Comparison of ENCODE assay signal across 24 cellular contexts in genomic region chr6:49504666-49505065, GRCh38. TPM values are rescaled to one million over a fixed set of nuclear protein-coding genes. Genes with fewer than 3 reads are reported as not detected.
A peak's percentile ranks its signal among the peaks of the same experiment; 100 is the strongest.
DNase-seq lines count a peak whose midpoint lies in the region; ATAC-seq and TF ChIP-seq lines count a peak whose summit lies in the region.
"Had no signal": no experiment of that assay in that cellular context is flagged by ENCODE, and none has a peak within 500 bp of the region (broad histone marks: within the 10 kb centered on the region; RNA-seq: fewer than 3 reads in every experiment).

No MANE protein-coding gene starts in this region.

- POLR2A ChIA-PET in MCF 10A (lab: Yijun Ruan, JAX) = no interaction called here
- POLR2A ChIA-PET in PC-9 (lab: Charles Lee; ENCODE audit: unreplicated experiment) = no interaction called here

- no peaks in the 10 kb centered on the region for H3K4me1 ChIP-seq in mammary epithelial cell (ENCODE audit: insufficient read depth, low read length)
- H3K4me1 ChIP-seq in PC-9 (replicated peaks; ENCODE audit: insufficient read depth) = no peaks in the 10 kb centered on the region
- peaks cover 9% of the 10 kb centered on the region for H3K4me1 ChIP-seq in foreskin keratinocyte
- H3K4me1 ChIP-seq: BE2C, BLaER1 had no signal

- H3K4me3 ChIP-seq in mammary epithelial cell (replicated peaks in 1 of 3; ENCODE audit: insufficient read depth in 1 of 3, low read depth in 2 of 3, low read length in 3 of 3) (no peak overlapping the region), PC-9 (no peak overlapping the region)
- H3K4me3 ChIP-seq: BLaER1 had no signal

- H3K79me2 ChIP-seq in mammary epithelial cell (ENCODE audit: insufficient read depth, low read length) (no peaks in the 10 kb centered on the region), PC-9 (ENCODE audit: low read depth) (no peaks in the 10 kb centered on the region)

- no peaks in the 10 kb centered on the region for H3K9me2 ChIP-seq in PC-9 (ENCODE audit: insufficient read depth)

- H3K27ac Mint-ChIP-seq in MCF 10A (ENCODE audit: low read depth, unreplicated experiment) = no peak overlapping the region
- peak overlapping the region; percentile 48 for H3K27ac Mint-ChIP-seq in progenitor cell of endocrine pancreas
- H3K27ac Mint-ChIP-seq: CD14-positive monocyte; CD4-positive, alpha-beta memory T cell; CD4-positive, CD25-positive, alpha-beta regulatory T cell; CD8-positive, alpha-beta memory T cell had no signal

- H3K9me3 ChIP-seq in mammary epithelial cell (replicated peaks; ENCODE audit: insufficient read depth, low read length) (no peaks in the 10 kb centered on the region), PC-9 (ENCODE audit: insufficient read depth, low read depth) (no peaks in the 10 kb centered on the region; the same call in 1 of the 2 replicates)
- H3K9me3 ChIP-seq: BE2C, BLaER1 had no signal

- H2AFZ ChIP-seq in mammary epithelial cell (ENCODE audit: low read depth, low read length) (no peak overlapping the region), PC-9 (peak overlapping the region; percentile 44; the same call in 1 of the 2 replicates)

- 13% methylated on average over 5 of the region's 5 CpGs for WGBS in mammary epithelial cell (ENCODE audit: low coverage, missing lambda C conversion rate)

- CTCF ChIA-PET in mammary epithelial cell (lab: Charles Lee; ENCODE audit: low non-redundant PET) = no interaction called here
- CTCF ChIA-PET in MCF 10A (lab: Yijun Ruan, JAX) = no interaction called here
- CTCF ChIA-PET in PC-9 (lab: Charles Lee) = no interaction called here

- dilution Hi-C loops in mammary epithelial cell (cut with HindIII; ENCODE audit: low sequenced_read_pairs) = no loop called here

- H3K36me3 Mint-ChIP-seq in MCF 10A (ENCODE audit: insufficient read depth, unreplicated experiment) (no peaks in the 10 kb centered on the region), progenitor cell of endocrine pancreas (ENCODE audit: insufficient read depth) (peaks cover 16% of the 10 kb centered on the region)
- H3K36me3 Mint-ChIP-seq: CD14-positive monocyte; CD4-positive, alpha-beta memory T cell; CD4-positive, CD25-positive, alpha-beta regulatory T cell; CD8-positive, alpha-beta memory T cell had no signal

- no peak overlapping the region for H3K9ac ChIP-seq in mammary epithelial cell (ENCODE audit: insufficient read depth, low read length)
- H3K9ac ChIP-seq: BLaER1 had no signal

- H3K4me2 ChIP-seq in mammary epithelial cell (ENCODE audit: insufficient read depth, low read depth, low read length) (no peak overlapping the region), PC-9 (no peak overlapping the region)
- H3K4me2 ChIP-seq: BLaER1 had no signal

- H3K4me3 Mint-ChIP-seq in MCF 10A (ENCODE audit: unreplicated experiment) (no peak overlapping the region), progenitor cell of endocrine pancreas (ENCODE audit: low read depth) (no peak overlapping the region)
- H3K4me3 Mint-ChIP-seq: CD14-positive monocyte; CD4-positive, alpha-beta memory T cell; CD4-positive, CD25-positive, alpha-beta regulatory T cell; CD8-positive, alpha-beta memory T cell had no signal

- TF ChIP-seq CTCF in mammary epithelial cell (conservative IDR thresholded peaks at IDR 0.05 in 1 of 2, IDR thresholded peaks at IDR 0.05 in 1 of 2; ENCODE audit: extremely low read depth in 1 of 2, insufficient read depth in 1 of 2, low read depth in 1 of 2, low read length in 2 of 2) (no peak), MCF 10A (IDR thresholded peaks at IDR 0.05; ENCODE audit: unreplicated experiment) (no peak), PC-9 (conservative IDR thresholded peaks at IDR 0.05) (no peak), foreskin keratinocyte (conservative IDR thresholded peaks at IDR 0.05) (no peak), progenitor cell of endocrine pancreas (IDR thresholded peaks at IDR 0.05; ENCODE audit: unreplicated experiment) (no peak)

- H3K9me3 Mint-ChIP-seq in MCF 10A (ENCODE audit: unreplicated experiment) = no peaks in the 10 kb centered on the region
- peaks cover 18% of the 10 kb centered on the region for H3K9me3 Mint-ChIP-seq in progenitor cell of endocrine pancreas (ENCODE audit: low read depth)

- H3F3A ChIP-seq in PC-9 (ENCODE audit: insufficient read depth, low read depth) = no peaks in the 10 kb centered on the region

- H3K4me1 Mint-ChIP-seq in MCF 10A (ENCODE audit: insufficient read depth, unreplicated experiment) (no peaks in the 10 kb centered on the region), progenitor cell of endocrine pancreas (ENCODE audit: low read depth) (peaks cover 20% of the 10 kb centered on the region)
- H3K4me1 Mint-ChIP-seq: CD14-positive monocyte; CD4-positive, alpha-beta memory T cell; CD4-positive, CD25-positive, alpha-beta regulatory T cell; CD8-positive, alpha-beta memory T cell had no signal

- H3K36me3 ChIP-seq in mammary epithelial cell (ENCODE audit: insufficient read depth, low read length) (no peaks in the 10 kb centered on the region), PC-9 (ENCODE audit: low read depth) (no peaks in the 10 kb centered on the region)
- H3K36me3 ChIP-seq: BE2C, BLaER1 had no signal

- BruUV-seq in mammary epithelial cell (replicated peaks; lab: Mats Ljungman, UMichigan) (no TSS peak), MCF 10A (replicated peaks; lab: Mats Ljungman, UMichigan) (no TSS peak), PC-9 (replicated peaks; lab: Mats Ljungman, UMichigan) (no TSS peak)

- H3K27me3 ChIP-seq in mammary epithelial cell (ENCODE audit: insufficient read depth, low read length) = peaks cover 3% of the 10 kb centered on the region
- H3K27me3 ChIP-seq in PC-9 (ENCODE audit: insufficient read depth, low read depth) = no peaks in the 10 kb centered on the region
- H3K27me3 ChIP-seq in foreskin keratinocyte = no peaks in the 10 kb centered on the region
- H3K27me3 ChIP-seq: BE2C, BLaER1 had no signal

- DNase-seq in mammary epithelial cell (peak; percentile 19), MCF 10A (ENCODE audit: unreplicated experiment) (no peak), PC-9 (no peak), foreskin keratinocyte (peak; percentile 53 to 64), progenitor cell of endocrine pancreas (ENCODE audit: low spot score, unreplicated experiment) (no peak), DMS53 treated with DMSO at 0.1 percent for 48 hours (lab: John Stamatoyannopoulos, UW; ENCODE audit: unreplicated experiment) (no peak), inferior parietal cortex (ENCODE audit: extremely low spot score) (no peak)
- DNase-seq: 8988T; ACHN; BE2C; C1 segment of cervical spinal cord; CD4-positive, alpha-beta memory T cell; CD4-positive, CD25-positive, alpha-beta regulatory T cell; CD8-positive, alpha-beta memory T cell; COR-L47; DMS 273 treated with DMSO at 0.1 percent for 48 hours; DMS153; DMS79 treated with DMSO at 0.1 percent for 48 hours; GF-D8 had no signal

- H4K20me1 ChIP-seq in mammary epithelial cell (ENCODE audit: insufficient read depth, low read length) (no peaks in the 10 kb centered on the region), PC-9 (ENCODE audit: insufficient read depth) (no peaks in the 10 kb centered on the region)
- H4K20me1 ChIP-seq: BLaER1 had no signal

- ATAC-seq in foreskin keratinocyte (peak; percentile 57), GM21825 (IDR thresholded peaks at IDR 0.05; ENCODE audit: unreplicated experiment) (no peak)

- intact Hi-C loops in mammary epithelial cell (cut with micrococcal nuclease) (no loop called here), MCF 10A (cut with micrococcal nuclease) (no loop called here), PC-9 (cut with micrococcal nuclease; ENCODE audit: unreplicated experiment) (no loop called here)

- H3K27me3 Mint-ChIP-seq in MCF 10A (ENCODE audit: insufficient read depth, unreplicated experiment) = no peaks in the 10 kb centered on the region
- H3K27me3 Mint-ChIP-seq in progenitor cell of endocrine pancreas = no peaks in the 10 kb centered on the region

- in situ Hi-C loops in mammary epithelial cell (cut with MboI; ENCODE audit: low sequenced_read_pairs in 2 of 2) = no loop called here

- no peak overlapping the region for H3K27ac ChIP-seq in mammary epithelial cell (ENCODE audit: insufficient read depth, low read depth, low read length)
- H3K27ac ChIP-seq in PC-9 = no peak overlapping the region
- H3K27ac ChIP-seq in foreskin keratinocyte = no peak overlapping the region
- H3K27ac ChIP-seq: BLaER1 had no signal

RNA-seq across cellular contexts. Expression of gene GLYATL3, which starts 4.9 kb away (rescaled TPM):
- total RNA-seq in mammary epithelial cell (not detected), MCF 10A (2022) (not detected in 2 replicates), PC-9 (2021) (not detected in 2 replicates), foreskin keratinocyte (not detected in 2 replicates), progenitor cell of endocrine pancreas (not detected in 2 replicates)
- polyA plus RNA-seq in mammary epithelial cell (not detected), foreskin keratinocyte (not detected in 2 replicates)
- polyA minus RNA-seq in mammary epithelial cell = not detected
- total RNA-seq: A673; CD4-positive, alpha-beta memory T cell; CD4-positive, CD25-positive, alpha-beta regulatory T cell; CD8-positive, alpha-beta memory T cell had no signal
- polyA plus RNA-seq: AG04450; CD14-positive monocyte; CD4-positive, alpha-beta memory T cell; CD4-positive, CD25-positive, alpha-beta regulatory T cell; CD8-positive, alpha-beta memory T cell had no signal

RNA-seq across cellular contexts. Expression of gene CENPQ, which starts 41.5 kb away (rescaled TPM):
- 1 to 10 TPM; 2.8 to 6.6 TPM for total RNA-seq in mammary epithelial cell
- 5.9 TPM for polyA plus RNA-seq in mammary epithelial cell
- polyA minus RNA-seq in mammary epithelial cell = 3.6 TPM
- 3.9 and 5.4 TPM in 2 replicates for total RNA-seq in MCF 10A (2022)
- total RNA-seq in PC-9 (2021) = 9.5 and 11.0 TPM in 2 replicates
- 12.2 and 17.4 TPM in 2 replicates for total RNA-seq in foreskin keratinocyte
- 8.9 and 11.3 TPM in 2 replicates for polyA plus RNA-seq in foreskin keratinocyte
- 7.8 and 8.0 TPM in 2 replicates for total RNA-seq in progenitor cell of endocrine pancreas

RNA-seq across cellular contexts. Expression of gene MMUT, which starts 41.6 kb away (rescaled TPM):
- total RNA-seq in mammary epithelial cell = 10 to 100 TPM in 1 of 2 donors, 1 to 10 TPM in 1; 8.8 to 15.8 TPM
- polyA plus RNA-seq in mammary epithelial cell = 7.9 TPM
- polyA minus RNA-seq in mammary epithelial cell = 15.2 TPM
- total RNA-seq in MCF 10A (2022) = 17.8 and 22.1 TPM in 2 replicates
- total RNA-seq in PC-9 (2021) = 14.4 and 17.5 TPM in 2 replicates
- 13.7 and 16.2 TPM in 2 replicates for total RNA-seq in foreskin keratinocyte
- polyA plus RNA-seq in foreskin keratinocyte = 6.2 and 8.6 TPM in 2 replicates
- total RNA-seq in progenitor cell of endocrine pancreas = 26.4 and 26.6 TPM in 2 replicates

RNA-seq across cellular contexts. Expression of gene C6orf141, which starts 45.8 kb away (rescaled TPM):
- total RNA-seq in mammary epithelial cell (10 to 100 TPM; 22.7 to 39.8 TPM), MCF 10A (2022) (29.9 and 37.0 TPM in 2 replicates), PC-9 (2021) (12.3 and 21.9 TPM in 2 replicates), foreskin keratinocyte (19.8 and 21.2 TPM in 2 replicates), progenitor cell of endocrine pancreas (9.4 and 12.3 TPM in 2 replicates)
- polyA plus RNA-seq in mammary epithelial cell (12.1 TPM), foreskin keratinocyte (10.2 and 13.8 TPM in 2 replicates)
- 5.4 TPM for polyA minus RNA-seq in mammary epithelial cell
- total RNA-seq: CD4-positive, alpha-beta memory T cell; CD4-positive, CD25-positive, alpha-beta regulatory T cell; CD8-positive, alpha-beta memory T cell had no signal
- polyA plus RNA-seq: AG04450; CD14-positive monocyte; CD4-positive, alpha-beta memory T cell; CD4-positive, CD25-positive, alpha-beta regulatory T cell; CD8-positive, alpha-beta memory T cell had no signal

Comparison
In these comparisons a context has a peak if more than half of its experiments do, and no peak if none do; other contexts are left out.
1. DNase-seq: peak in mammary epithelial cell (single experiment) and foreskin keratinocyte (2 of 2); none in MCF 10A (single experiment), PC-9 (0 of 2), progenitor cell of endocrine pancreas (single experiment), DMS53 treated with DMSO at 0.1 percent for 48 hours (single experiment) and inferior parietal cortex (single experiment).